18 cellular contexts compared by ENCODE assay signal in the genomic region with DNA sequence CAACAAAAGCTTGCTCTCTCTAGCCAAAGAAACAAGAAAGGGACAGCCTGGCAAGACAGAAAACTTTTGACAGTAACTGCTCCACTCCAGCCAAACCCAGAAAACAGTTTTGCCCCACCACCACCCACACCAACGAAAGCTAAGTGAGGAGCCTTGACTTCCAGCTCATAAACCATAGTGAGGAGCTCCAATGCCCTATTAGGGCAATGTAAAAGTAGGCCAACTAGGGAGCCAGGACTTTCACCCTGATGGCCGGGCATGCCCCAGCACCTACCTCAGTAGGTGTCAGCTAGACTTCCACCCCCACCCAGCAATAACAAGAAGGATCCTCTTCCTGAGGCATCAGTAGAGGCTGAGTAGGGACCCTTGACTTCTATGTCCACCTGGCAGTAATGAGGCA. TPM values are rescaled to one million over a fixed set of nuclear protein-coding genes. Genes with fewer than 3 reads are reported as not detected.
A peak's percentile ranks its signal among the peaks of the same experiment; 100 is the strongest.
DNase-seq lines count a peak whose midpoint lies in the region; ATAC-seq and TF ChIP-seq lines count a peak whose summit lies in the region.
"Had no signal": no experiment of that assay in that cellular context is flagged by ENCODE, and none has a peak within 500 bp of the region (broad histone marks: within the 10 kb centered on the region; RNA-seq: fewer than 3 reads in every experiment).

No MANE protein-coding gene starts in this region.

- H3K27ac ChIP-seq in CD4-positive, alpha-beta memory T cell (ENCODE audit: low read depth, low read length): no peak overlapping the region
- H3K27ac ChIP-seq in GM23338 (ENCODE audit: low read depth) (peak overlapping the region; percentile 36; the same call in 1 of the 2 replicates), mucosa of rectum (ENCODE audit: low read depth in 2 of 2, low read length in 2 of 2) (peak overlapping the region; percentile 42 to 49)
- H3K27ac ChIP-seq: prostate gland, suprapubic skin had no signal

- peaks cover 53% of the 10 kb centered on the region for H3K4me1 ChIP-seq in CD4-positive, alpha-beta memory T cell (ENCODE audit: insufficient read depth, low read length)
- peaks cover 6% of the 10 kb centered on the region; the same call in 1 of the 2 replicates for H3K4me1 ChIP-seq in GM23338 (ENCODE audit: insufficient read depth)
- H3K4me1 ChIP-seq in mucosa of rectum (ENCODE audit: control insufficient read depth in 2 of 2, insufficient read depth in 2 of 2, low read length in 2 of 2): peaks cover 26 to 45% of the 10 kb centered on the region in 2 donors

- CTCF ChIA-PET in CD4-positive, alpha-beta memory T cell (lab: Charles Lee; ENCODE audit: partially characterized antibody): interaction anchor here (0.6 to 1.5 kb wide), 2 partner anchors 12 to 219 kb away, joined by 3 to 4 read pairs; no protein-coding TSS in a partner anchor
- CTCF ChIA-PET in GM10248 (lab: Yijun Ruan, JAX): interaction anchor here (1.4 to 6.5 kb wide), 3 partner anchors 12 to 55 kb away, joined by 3 to 40 read pairs (median 8); no protein-coding TSS in a partner anchor

- ATAC-seq in GM23338: no peak
- ATAC-seq: heart left ventricle, PC-3 had no signal

- peaks cover 34 to 67% (median 45%) of the 10 kb centered on the region in 4 donors for H3K4me1 Mint-ChIP-seq in CD4-positive, alpha-beta memory T cell
- H3K4me1 Mint-ChIP-seq in GM23338: peaks cover 5% of the 10 kb centered on the region; the same call in 2 of the 3 replicates
- peaks cover 54% of the 10 kb centered on the region for H3K4me1 Mint-ChIP-seq in chondrocyte (ENCODE audit: low read depth)

- H3K9me3 ChIP-seq in CD4-positive, alpha-beta memory T cell (ENCODE audit: control insufficient read depth in 1 of 2, low read length in 2 of 2): no peaks in the 10 kb centered on the region
- H3K9me3 ChIP-seq in mucosa of rectum (ENCODE audit: control insufficient read depth in 2 of 2, low read length in 2 of 2): no peaks in the 10 kb centered on the region
- H3K9me3 ChIP-seq: heart left ventricle, prostate gland, SK-N-SH, suprapubic skin had no signal

- H3K27me3 Mint-ChIP-seq in CD4-positive, alpha-beta memory T cell: no peaks in the 10 kb centered on the region
- H3K27me3 Mint-ChIP-seq in GM23338 (ENCODE audit: insufficient read depth, low read depth, poor library complexity) (no peaks in the 10 kb centered on the region), chondrocyte (ENCODE audit: low read depth) (no peaks in the 10 kb centered on the region)
- H3K27me3 Mint-ChIP-seq: activated naive CD4-positive, alpha-beta T cell treated with anti-CD3 and anti-CD28 coated beads, Interleukin-2, amount 10 ng/mL, durations not matched to agents 7 days and 5 days had no signal

- no peak for TF ChIP-seq CTCF in GM23338 (conservative IDR thresholded peaks at IDR 0.05; ENCODE audit: low read depth in 2 of 2)
- no peak for TF ChIP-seq CTCF in chondrocyte (IDR thresholded peaks at IDR 0.05)
- TF ChIP-seq CTCF in GM10248 (IDR thresholded peaks at IDR 0.05; ENCODE audit: control extremely low read depth, extremely low read depth, low read depth, missing control alignments): no peak

- H3K9ac ChIP-seq in mucosa of rectum (ENCODE audit: low read depth in 1 of 2, low read length in 2 of 2): no peak overlapping the region
- H3K9ac ChIP-seq: SK-N-SH had no signal

- H2AFZ ChIP-seq in GM23338: no peak overlapping the region

- no peak overlapping the region for H3K4me2 ChIP-seq in GM23338
- H3K4me2 ChIP-seq: SK-N-SH had no signal

- no peaks in the 10 kb centered on the region for H3K27me3 ChIP-seq in CD4-positive, alpha-beta memory T cell (ENCODE audit: insufficient read depth, low read length)
- H3K27me3 ChIP-seq in GM23338 (ENCODE audit: insufficient read depth) (no peaks in the 10 kb centered on the region), mucosa of rectum (ENCODE audit: control insufficient read depth in 2 of 2, insufficient read depth in 2 of 2, low read length in 2 of 2) (no peaks in the 10 kb centered on the region)
- H3K27me3 ChIP-seq: heart left ventricle, suprapubic skin had no signal

- H3K4me3 Mint-ChIP-seq in CD4-positive, alpha-beta memory T cell: peak overlapping the region in 1 of 8 donors; percentile 35
- no peak overlapping the region for H3K4me3 Mint-ChIP-seq in GM23338
- H3K4me3 Mint-ChIP-seq in chondrocyte (ENCODE audit: unreplicated experiment): no peak overlapping the region
- H3K4me3 Mint-ChIP-seq: activated naive CD4-positive, alpha-beta T cell treated with anti-CD3 and anti-CD28 coated beads, Interleukin-2, amount 10 ng/mL, durations not matched to agents 7 days and 5 days had no signal

- peaks cover 71% of the 10 kb centered on the region for H3K79me2 ChIP-seq in GM23338 (replicated peaks; ENCODE audit: insufficient read depth)

- H3K9me2 ChIP-seq in GM23338 (ENCODE audit: insufficient read depth): no peaks in the 10 kb centered on the region
- H3K9me2 ChIP-seq: SK-N-SH had no signal

- POLR2A ChIA-PET in CD4-positive, alpha-beta memory T cell (lab: Charles Lee; ENCODE audit: partially characterized antibody): no interaction called here
- POLR2A ChIA-PET in GM10248 (lab: Yijun Ruan, JAX): no interaction called here

- no peak overlapping the region for H3K4me3 ChIP-seq in CD4-positive, alpha-beta memory T cell (ENCODE audit: low read length in 2 of 2)
- H3K4me3 ChIP-seq in GM23338 (no peak overlapping the region), mucosa of rectum (ENCODE audit: low read length in 2 of 2) (no peak overlapping the region)
- H3K4me3 ChIP-seq: heart left ventricle, prostate gland, suprapubic skin had no signal

- no peak for DNase-seq in CD4-positive, alpha-beta memory T cell
- DNase-seq in GM23338 (ENCODE audit: low spot score): no peak
- no peak for DNase-seq in chondrocyte (ENCODE audit: low spot score)
- DNase-seq in GM10248 (ENCODE audit: extremely low spot score): no peak
- no peak for DNase-seq in ureter (ENCODE audit: low spot score)
- no peak for DNase-seq in NCI-H1694 (lab: John Stamatoyannopoulos, UW)
- no peak for DNase-seq in DMS53 (lab: John Stamatoyannopoulos, UW)
- DNase-seq: activated naive CD4-positive, alpha-beta T cell treated with anti-CD3 and anti-CD28 coated beads, Interleukin-2, amount 10 ng/mL, durations not matched to agents 7 days and 5 days; GOT3; heart left ventricle; islet precursor cell; NCI-H2081; NCI-H526; PC-3; SK-N-SH had no signal

- intact Hi-C loops in CD4-positive, alpha-beta memory T cell (cut with micrococcal nuclease): loop anchor here (2.0 kb wide), 1 partner anchor 14 kb away; no protein-coding TSS in a partner anchor

- H3K27ac Mint-ChIP-seq in CD4-positive, alpha-beta memory T cell: peak overlapping the region in 5 of 7 donors; percentile 1 to 47 (median 12)
- H3K27ac Mint-ChIP-seq in GM23338 (peak overlapping the region; percentile 58), chondrocyte (ENCODE audit: unreplicated experiment) (peak overlapping the region; percentile 33)
- H3K27ac Mint-ChIP-seq: activated naive CD4-positive, alpha-beta T cell treated with anti-CD3 and anti-CD28 coated beads, Interleukin-2, amount 10 ng/mL, durations not matched to agents 7 days and 5 days had no signal

- H3K36me3 ChIP-seq in CD4-positive, alpha-beta memory T cell (ENCODE audit: insufficient read depth, low read length): peaks cover 23% of the 10 kb centered on the region
- H3K36me3 ChIP-seq in GM23338 (ENCODE audit: insufficient read depth): peaks cover 9% of the 10 kb centered on the region; the same call in 1 of the 2 replicates
- peaks cover 5 to 9% of the 10 kb centered on the region in 2 donors for H3K36me3 ChIP-seq in mucosa of rectum (ENCODE audit: control insufficient read depth in 2 of 2, insufficient read depth in 2 of 2, low read length in 2 of 2)
- H3K36me3 ChIP-seq: prostate gland had no signal

- no peaks in the 10 kb centered on the region for H3F3A ChIP-seq in GM23338 (replicated peaks; ENCODE audit: low read depth)

- peaks cover 20 to 44% of the 10 kb centered on the region in 2 donors for H3K36me3 Mint-ChIP-seq in CD4-positive, alpha-beta memory T cell
- peaks cover 37% of the 10 kb centered on the region for H3K36me3 Mint-ChIP-seq in GM23338 (ENCODE audit: low read depth)
- peaks cover 2% of the 10 kb centered on the region for H3K36me3 Mint-ChIP-seq in chondrocyte (ENCODE audit: low read depth)

- H4K20me1 ChIP-seq in GM23338 (replicated peaks; ENCODE audit: insufficient read depth): peaks cover 10% of the 10 kb centered on the region

- H3K9me3 Mint-ChIP-seq in CD4-positive, alpha-beta memory T cell: peaks cover 0 to 2% (median 0%) of the 10 kb centered on the region in 8 donors
- H3K9me3 Mint-ChIP-seq in GM23338 (no peaks in the 10 kb centered on the region), chondrocyte (ENCODE audit: low read depth) (no peaks in the 10 kb centered on the region)
- H3K9me3 Mint-ChIP-seq: activated naive CD4-positive, alpha-beta T cell treated with anti-CD3 and anti-CD28 coated beads, Interleukin-2, amount 10 ng/mL, durations not matched to agents 7 days and 5 days had no signal

TF ChIP-seq in GM23338, 12 proteins besides CTCF, POLR2A, EP300 and RAD21 (continues in another document):
- TF ChIP-seq JUNB (IDR thresholded peaks at IDR 0.05; ENCODE audit: unreplicated experiment) (no peak), NANOG (IDR thresholded peaks at IDR 0.05; ENCODE audit: borderline replicate concordance) (no peak), EZH2 (IDR thresholded peaks at IDR 0.05; ENCODE audit: low read depth, unreplicated experiment) (no peak)

RNA-seq across cellular contexts. Expression of a gene that starts 35.4 kb away (rescaled TPM):
- 10 to 100 TPM; 36.7 to 40.5 TPM for total RNA-seq in CD4-positive, alpha-beta memory T cell
- 10 to 100 TPM; 11.3 to 15.4 TPM for polyA plus RNA-seq in CD4-positive, alpha-beta memory T cell
- total RNA-seq in GM23338 (2014; rRNA removed; shearing (Covaris generic)): 56.6 and 61.8 TPM in 2 replicates
- polyA plus RNA-seq in GM23338 (2016; fragmentation: Nextera tagmentation; extraction: Ambion mirVana): 25.9 and 32.4 TPM in 2 replicates
- total RNA-seq in chondrocyte (15.9 to 24.4 TPM (median 22.7 TPM) in 3 replicates), ureter (39.4 TPM)
